8 cellular contexts compared by ENCODE assay signal in genomic region chr17:67181825-67182224, GRCh38.
"Had no signal": no experiment of that assay in that cellular context is flagged by ENCODE, and none has a peak within 500 bp of the region (broad histone marks: within the 10 kb centered on the region; RNA-seq: fewer than 3 reads in every experiment).

No MANE protein-coding gene starts in this region.

- H3K9me3 Mint-ChIP-seq: HFFc6 had no signal

- H3K4me3 Mint-ChIP-seq: HFFc6 had no signal

- ATAC-seq: HCT116, K562 had no signal

- H3K4me1 ChIP-seq: HAP-1 had no signal

- H3K9me3 ChIP-seq: HAP-1 had no signal

- H3K4me3 ChIP-seq: HAP-1, K562 had no signal

- FAIRE-seq: K562 had no signal

- H3K27ac ChIP-seq: HL-60 had no signal

- DNase-seq: GOT3, H7, HFFc6, IMR-90 had no signal

- H3K27ac Mint-ChIP-seq: HFFc6 had no signal
